8 cellular contexts compared by ENCODE assay signal in genomic region chr22:42518637-42519543, GRCh38. TPM values are rescaled to one million over a fixed set of nuclear protein-coding genes. Genes with fewer than 3 reads are reported as not detected.
DNase-seq lines count a peak whose midpoint lies in the region; ATAC-seq and TF ChIP-seq lines count a peak whose summit lies in the region.
"Not testable (repeated sequence)": the region's sequence is repeated elsewhere in the genome, so short reads cannot be mapped to it uniquely, and the experiment has no call there.

No MANE protein-coding gene starts in this region.

- CTCF ChIA-PET in CD8-positive, alpha-beta T cell (lab: Charles Lee) = not testable (repeated sequence)
- CTCF ChIA-PET in naive thymus-derived CD4-positive, alpha-beta T cell (lab: Charles Lee) = interaction anchor here (0.6 kb wide), 1 partner anchor 820 kb away, joined by 3 read pairs; the partner anchor contains the start of gene MEI1

- peak overlapping the region; percentile 95 for H3K27ac Mint-ChIP-seq in CD8-positive, alpha-beta T cell
- peak overlapping the region; percentile 86 to 97 (median 96) for H3K27ac Mint-ChIP-seq in naive thymus-derived CD4-positive, alpha-beta T cell
- peak overlapping the region; percentile 98 for H3K27ac Mint-ChIP-seq in stimulated activated naive CD8-positive, alpha-beta T cell treated with anti-CD3 and anti-CD28 coated beads, Interleukin-15, amount 100 ng/mL, for 72 hours

- peak overlapping the region; percentile 97 for H3K4me3 Mint-ChIP-seq in CD8-positive, alpha-beta T cell
- peak overlapping the region; percentile 82 to 98 (median 96) for H3K4me3 Mint-ChIP-seq in naive thymus-derived CD4-positive, alpha-beta T cell
- peak overlapping the region; percentile 97 to 99 for H3K4me3 Mint-ChIP-seq in stimulated activated naive CD8-positive, alpha-beta T cell treated with anti-CD3 and anti-CD28 coated beads, Interleukin-15, amount 100 ng/mL, for 72 hours

- not testable (repeated sequence) for H3K9me3 Mint-ChIP-seq in CD8-positive, alpha-beta T cell; naive thymus-derived CD4-positive, alpha-beta T cell; stimulated activated naive CD8-positive, alpha-beta T cell treated with anti-CD3 and anti-CD28 coated beads, Interleukin-15, amount 100 ng/mL, for 72 hours

- H3K9ac ChIP-seq in HUES48 (ENCODE audit: low read depth, low read length) = peak overlapping the region; percentile 91

- peaks cover 16% of the 10 kb centered on the region for H3K36me3 ChIP-seq in CD8-positive, alpha-beta T cell (ENCODE audit: insufficient read depth, low read length)
- peaks cover 33% of the 10 kb centered on the region for H3K36me3 ChIP-seq in HUES48 (ENCODE audit: control insufficient read depth, insufficient read depth, low read length)
- not testable (repeated sequence) for H3K36me3 ChIP-seq in WERI-Rb-1, breast epithelium
- peaks cover 0 to 37% (median 21%) of the 10 kb centered on the region in 9 donors for H3K36me3 ChIP-seq in heart left ventricle
- H3K36me3 ChIP-seq in naive thymus-derived CD4-positive, alpha-beta T cell (ENCODE audit: control insufficient read depth in 2 of 3, insufficient read depth in 3 of 3, low read length in 3 of 3) = peaks cover 0 to 29% (median 0%) of the 10 kb centered on the region in 3 experiments

- 3 to 23% (median 19%) methylated on average over 6 to 20 of the region's 30 CpGs for WGBS in heart left ventricle, 4 donors

- H3K27me3 ChIP-seq in CD8-positive, alpha-beta T cell (ENCODE audit: insufficient read depth, low read length); HUES48 (ENCODE audit: control insufficient read depth, insufficient read depth, low read length); WERI-Rb-1 (ENCODE audit: insufficient read depth, low read depth, severe bottlenecking); breast epithelium; heart left ventricle; naive thymus-derived CD4-positive, alpha-beta T cell (ENCODE audit: control insufficient read depth in 2 of 2, insufficient read depth in 2 of 2, low read length in 2 of 2): not testable (repeated sequence)

- not testable (repeated sequence) for DNase-seq in CD8-positive, alpha-beta T cell; WERI-Rb-1; breast epithelium (ENCODE audit: low spot score in 2 of 2); heart left ventricle; naive thymus-derived CD4-positive, alpha-beta T cell; stimulated activated naive CD8-positive, alpha-beta T cell treated with anti-CD3 and anti-CD28 coated beads, Interleukin-15, amount 100 ng/mL, for 72 hours

- H3K36me3 Mint-ChIP-seq in CD8-positive, alpha-beta T cell = peaks cover 19% of the 10 kb centered on the region
- not testable (repeated sequence) for H3K36me3 Mint-ChIP-seq in naive thymus-derived CD4-positive, alpha-beta T cell

- H3K4me3 ChIP-seq in CD8-positive, alpha-beta T cell (ENCODE audit: low read depth, low read length) = peak overlapping the region; percentile 62
- H3K4me3 ChIP-seq in HUES48 (ENCODE audit: low read depth, low read length) (peak overlapping the region; percentile 96), WERI-Rb-1 (ENCODE audit: low read depth, low read length) (peak overlapping the region; percentile 80), breast epithelium (peak overlapping the region; percentile 78 to 84 (median 79)), heart left ventricle (peak overlapping the region; percentile 61 to 98 (median 90))
- peak overlapping the region; percentile 59 for H3K4me3 ChIP-seq in naive thymus-derived CD4-positive, alpha-beta T cell (ENCODE audit: low read length)

- intact Hi-C loops in CD8-positive, alpha-beta T cell (cut with DNase I, micrococcal nuclease) = loop anchor here (1.0 kb wide), 3 partner anchors 14 to 95 kb away; partner anchors contain the start of gene POLDIP3 (in 1 of the 2)
- intact Hi-C loops in breast epithelium (cut with DNase I; ENCODE audit: low total_unique reads) = not testable (repeated sequence)
- intact Hi-C loops in heart left ventricle (cut with DNase I) = loop anchor here in 1 of 10 donors (5.0 to 10.0 kb wide), 2 partner anchors 68 to 96 kb away; partner anchors contain the start of gene POLDIP3
- intact Hi-C loops in naive thymus-derived CD4-positive, alpha-beta T cell (cut with micrococcal nuclease) = loop anchor here (1.0 to 5.0 kb wide), 4 partner anchors 18 to 428 kb away; partner anchors contain the start of genes NDUFA6 (in 1 of the 2), POLDIP3 (in 1 of the 2) and SERHL2 (in 1 of the 2)

- POLR2A ChIA-PET in CD8-positive, alpha-beta T cell (lab: Charles Lee); naive thymus-derived CD4-positive, alpha-beta T cell (lab: Charles Lee): not testable (repeated sequence)

- H3K9me3 ChIP-seq in CD8-positive, alpha-beta T cell (ENCODE audit: low read length); HUES48 (ENCODE audit: control insufficient read depth, insufficient read depth, low read length); WERI-Rb-1 (ENCODE audit: severe bottlenecking); breast epithelium; heart left ventricle; naive thymus-derived CD4-positive, alpha-beta T cell (ENCODE audit: control insufficient read depth in 2 of 3, low read length in 3 of 3): not testable (repeated sequence)

- ATAC-seq in CD8-positive, alpha-beta T cell = peak; percentile 47
- ATAC-seq in GM21423 (IDR thresholded peaks at IDR 0.05; ENCODE audit: unreplicated experiment) (peak; percentile 20), heart left ventricle (peak in 2 of 4 donors; percentile 5 to 39)
- ATAC-seq in naive thymus-derived CD4-positive, alpha-beta T cell = peak; percentile 22
- ATAC-seq in stimulated activated naive CD8-positive, alpha-beta T cell treated with anti-CD3 and anti-CD28 coated beads, Interleukin-15, amount 100 ng/mL, for 72 hours = peak; percentile 30

- H3K27me3 Mint-ChIP-seq in CD8-positive, alpha-beta T cell (ENCODE audit: low read depth); naive thymus-derived CD4-positive, alpha-beta T cell; stimulated activated naive CD8-positive, alpha-beta T cell treated with anti-CD3 and anti-CD28 coated beads, Interleukin-15, amount 100 ng/mL, for 72 hours: not testable (repeated sequence)

- H3K4me1 Mint-ChIP-seq in CD8-positive, alpha-beta T cell (ENCODE audit: low read depth) = peaks cover 17% of the 10 kb centered on the region
- H3K4me1 Mint-ChIP-seq in naive thymus-derived CD4-positive, alpha-beta T cell = peaks cover 5 to 20% (median 13%) of the 10 kb centered on the region in 7 donors
- peaks cover 39% of the 10 kb centered on the region for H3K4me1 Mint-ChIP-seq in stimulated activated naive CD8-positive, alpha-beta T cell treated with anti-CD3 and anti-CD28 coated beads, Interleukin-15, amount 100 ng/mL, for 72 hours

- TF ChIP-seq CTCF in CD8-positive, alpha-beta T cell (IDR thresholded peaks at IDR 0.05); WERI-Rb-1 (IDR thresholded peaks at IDR 0.05; ENCODE audit: low read depth, low read length); breast epithelium (IDR thresholded peaks at IDR 0.05); heart left ventricle (IDR thresholded peaks at IDR 0.05): not testable (repeated sequence)

- TF ChIP-seq POLR2A in breast epithelium (IDR thresholded peaks at IDR 0.05); heart left ventricle (IDR thresholded peaks at IDR 0.05): not testable (repeated sequence)

- H3K4me1 ChIP-seq in CD8-positive, alpha-beta T cell (ENCODE audit: insufficient read depth, low read length) = peaks cover 16% of the 10 kb centered on the region
- H3K4me1 ChIP-seq in HUES48 (ENCODE audit: control insufficient read depth, insufficient read depth, low read length); breast epithelium; naive thymus-derived CD4-positive, alpha-beta T cell (ENCODE audit: control insufficient read depth in 2 of 2, insufficient read depth in 2 of 2, low read length in 2 of 2): not testable (repeated sequence)
- peaks cover 0 to 25% (median 10%) of the 10 kb centered on the region in 12 donors for H3K4me1 ChIP-seq in heart left ventricle

- peak overlapping the region; percentile 84 for H3K27ac ChIP-seq in CD8-positive, alpha-beta T cell (ENCODE audit: low read depth, low read length)
- peak overlapping the region; percentile 64 for H3K27ac ChIP-seq in HUES48 (ENCODE audit: low read depth, low read length)
- peak overlapping the region; percentile 73 for H3K27ac ChIP-seq in WERI-Rb-1
- H3K27ac ChIP-seq in breast epithelium = peak overlapping the region; percentile 70 to 85
- H3K27ac ChIP-seq in heart left ventricle = peak overlapping the region in 10 of 12 donors; percentile 57 to 91 (median 77)
- H3K27ac ChIP-seq in naive thymus-derived CD4-positive, alpha-beta T cell (ENCODE audit: low read depth, low read length) = peak overlapping the region; percentile 91

RNA-seq across cellular contexts. Expression of gene RRP7A, which starts 0.7 kb away (rescaled TPM):
- total RNA-seq in CD8-positive, alpha-beta T cell = 10 to 100 TPM; 61.0 to 66.6 TPM
- 10 to 100 TPM; 19.0 to 31.8 (median 25.6) TPM for total RNA-seq in breast epithelium
- total RNA-seq in heart left ventricle = 10 to 100 TPM; 14.0 to 39.5 (median 25.6) TPM
- polyA plus RNA-seq in heart left ventricle = 10 to 100 TPM; 20.5 to 29.1 TPM
- total RNA-seq in naive thymus-derived CD4-positive, alpha-beta T cell = 100 to 1,000 TPM in 2 of 5 experiments, 10 to 100 TPM in 3; 43.2 to 125 (median 70.8) TPM
- polyA plus RNA-seq in naive thymus-derived CD4-positive, alpha-beta T cell = 10 to 100 TPM; 39.3 to 46.2 TPM

RNA-seq across cellular contexts. Expression of gene SERHL2, which starts 34.9 kb away (rescaled TPM):
- under 1 TPM in 1 of 2 experiments, not detected in 1; 0.42 TPM for total RNA-seq in CD8-positive, alpha-beta T cell
- 10 to 100 TPM in 2 of 3 donors, 1 to 10 TPM in 1; 1.3 to 64.2 (median 16.7) TPM for total RNA-seq in breast epithelium
- total RNA-seq in heart left ventricle = 1 to 10 TPM in 8 of 9 donors, under 1 TPM in 1; 0.90 to 5.3 (median 3.5) TPM
- polyA plus RNA-seq in heart left ventricle = 1 to 10 TPM; 1.1 to 3.4 TPM
- total RNA-seq in naive thymus-derived CD4-positive, alpha-beta T cell = 1 to 10 TPM in 1 of 5 experiments, under 1 TPM in 3, not detected in 1; 0.27 to 1.0 (median 0.82) TPM
- polyA plus RNA-seq in naive thymus-derived CD4-positive, alpha-beta T cell = under 1 TPM; 0.25 to 0.28 TPM
